2 cellular contexts compared by ENCODE assay signal in genomic region chr11:9494316-9494715, GRCh38.
"Had no signal": no experiment of that assay in that cellular context is flagged by ENCODE, and none has a peak within 500 bp of the region (broad histone marks: within the 10 kb centered on the region; RNA-seq: fewer than 3 reads in every experiment).

No MANE protein-coding gene starts in this region.

- DNase-seq: GDM1 had no signal

- ATAC-seq: GM12878 had no signal

- H3K4me3 ChIP-seq: GM12878 had no signal
